In genomic region chr19:10192922-10193321, GRCh38 we compare ENCODE assay signal across 11 cellular contexts. TPM values are rescaled to one million over a fixed set of nuclear protein-coding genes. Genes with fewer than 3 reads are reported as not detected.
DNase-seq lines count a peak whose midpoint lies in the region; ATAC-seq, FAIRE-seq and TF ChIP-seq lines count a peak whose summit lies in the region.
"Had no signal": no experiment of that assay in that cellular context is flagged by ENCODE, and none has a peak within 500 bp of the region (broad histone marks: within the 10 kb centered on the region; RNA-seq: fewer than 3 reads in every experiment).

No MANE protein-coding gene starts in this region.

- no peak for DNase-seq in activated T-cell treated with anti-CD3 and anti-CD28 coated beads, Interleukin-2, amount 50 U/mL, for 4 hours
- no peak for DNase-seq in activated T-cell treated with anti-CD3 and anti-CD28 coated beads, Interleukin-2, amount 50 U/mL, for 48 hours
- DNase-seq in RWPE1 (ENCODE audit: low spot score) (no peak), endodermal cell (no peak), HTR-8/SVneo (ENCODE audit: insufficient read length, low spot score) (no peak)
- DNase-seq in stimulated activated effector memory CD8-positive, alpha-beta T cell treated with anti-CD3 and anti-CD28 coated beads, Interleukin-12 subunit alpha, Interleukin-12 subunit beta, amount 100 ng/mL, for 72 hours (ENCODE audit: low spot score in 2 of 2): no peak
- DNase-seq: heart left ventricle, Peyer's patch, stomach had no signal

- H3K9ac ChIP-seq in endodermal cell (ENCODE audit: extremely low read depth, low read length, poor library complexity, severe bottlenecking): no peak overlapping the region

- no peaks in the 10 kb centered on the region for H3K9me3 ChIP-seq in endodermal cell (ENCODE audit: control insufficient read depth, low read length)
- H3K9me3 ChIP-seq: heart left ventricle, Peyer's patch, stomach had no signal

- POLR2A ChIA-PET in RWPE1 (lab: Yijun Ruan, JAX; ENCODE audit: low non-redundant PET): no interaction called here

- 99 to 100% methylated on average over 2 to 6 of the region's 6 CpGs for WGBS in endodermal cell (ENCODE audit: insufficient coverage in 1 of 2, insufficient read length in 1 of 2), 2 experiments

- no peaks in the 10 kb centered on the region for H3K4me1 ChIP-seq in endodermal cell (ENCODE audit: control insufficient read depth, insufficient read depth, low read length)

- TF ChIP-seq CTCF in RWPE1 (conservative IDR thresholded peaks at IDR 0.05; ENCODE audit: low read depth) (no peak), endodermal cell (conservative IDR thresholded peaks at IDR 0.05) (no peak)

- H3K36me3 ChIP-seq in endodermal cell (ENCODE audit: control insufficient read depth, insufficient read depth, low read length): peaks cover 24% of the 10 kb centered on the region
- H3K36me3 ChIP-seq: Peyer's patch had no signal

- FAIRE-seq in HTR-8/SVneo (lab: Jason Lieb, UNC): no peak

- no peaks in the 10 kb centered on the region for H3K27me3 Mint-ChIP-seq in activated T-cell treated with anti-CD3 and anti-CD28 coated beads, Interleukin-2, amount 50 U/mL, for 4 hours (ENCODE audit: low read depth)
- no peaks in the 10 kb centered on the region for H3K27me3 Mint-ChIP-seq in endodermal cell (ENCODE audit: insufficient read depth)

- peaks cover 39% of the 10 kb centered on the region for H3K4me1 Mint-ChIP-seq in activated T-cell treated with anti-CD3 and anti-CD28 coated beads, Interleukin-2, amount 50 U/mL, for 4 hours (ENCODE audit: low read depth)
- peaks cover 6% of the 10 kb centered on the region for H3K4me1 Mint-ChIP-seq in endodermal cell
- peaks cover 41% of the 10 kb centered on the region for H3K4me1 Mint-ChIP-seq in stimulated activated effector memory CD8-positive, alpha-beta T cell treated with anti-CD3 and anti-CD28 coated beads, Interleukin-12 subunit alpha, Interleukin-12 subunit beta, amount 100 ng/mL, for 72 hours

- H3K36me3 Mint-ChIP-seq in activated T-cell treated with anti-CD3 and anti-CD28 coated beads, Interleukin-2, amount 50 U/mL, for 4 hours (ENCODE audit: insufficient read depth): peaks cover 13% of the 10 kb centered on the region
- peaks cover 12% of the 10 kb centered on the region for H3K36me3 Mint-ChIP-seq in endodermal cell (ENCODE audit: low read depth)
- peaks cover 73% of the 10 kb centered on the region for H3K36me3 Mint-ChIP-seq in stimulated activated effector memory CD8-positive, alpha-beta T cell treated with anti-CD3 and anti-CD28 coated beads, Interleukin-12 subunit alpha, Interleukin-12 subunit beta, amount 100 ng/mL, for 72 hours

- CTCF ChIA-PET in RWPE1 (lab: Yijun Ruan, JAX): no interaction called here

- peak overlapping the region; percentile 95 for H3K4me3 Mint-ChIP-seq in activated T-cell treated with anti-CD3 and anti-CD28 coated beads, Interleukin-2, amount 50 U/mL, for 4 hours
- peak overlapping the region; percentile 91 for H3K4me3 Mint-ChIP-seq in endodermal cell
- H3K4me3 Mint-ChIP-seq in stimulated activated effector memory CD8-positive, alpha-beta T cell treated with anti-CD3 and anti-CD28 coated beads, Interleukin-12 subunit alpha, Interleukin-12 subunit beta, amount 100 ng/mL, for 72 hours: peak overlapping the region; percentile 91

- H3K27ac Mint-ChIP-seq in endodermal cell: no peak overlapping the region
- H3K27ac Mint-ChIP-seq in stimulated activated effector memory CD8-positive, alpha-beta T cell treated with anti-CD3 and anti-CD28 coated beads, Interleukin-12 subunit alpha, Interleukin-12 subunit beta, amount 100 ng/mL, for 72 hours: peak overlapping the region; percentile 97

- H3K9me3 Mint-ChIP-seq in activated T-cell treated with anti-CD3 and anti-CD28 coated beads, Interleukin-2, amount 50 U/mL, for 4 hours: no peaks in the 10 kb centered on the region
- H3K9me3 Mint-ChIP-seq in endodermal cell: no peaks in the 10 kb centered on the region
- H3K9me3 Mint-ChIP-seq in stimulated activated effector memory CD8-positive, alpha-beta T cell treated with anti-CD3 and anti-CD28 coated beads, Interleukin-12 subunit alpha, Interleukin-12 subunit beta, amount 100 ng/mL, for 72 hours: no peaks in the 10 kb centered on the region

- peak overlapping the region; percentile 93 for H3K4me3 ChIP-seq in endodermal cell (ENCODE audit: low read length)

- no peak for ATAC-seq in activated T-cell treated with anti-CD3 and anti-CD28 coated beads, Interleukin-2, amount 50 U/mL, for 4 hours
- ATAC-seq in stimulated activated effector memory CD8-positive, alpha-beta T cell treated with anti-CD3 and anti-CD28 coated beads, Interleukin-12 subunit alpha, Interleukin-12 subunit beta, amount 100 ng/mL, for 72 hours: no peak
- ATAC-seq in HG03354 (IDR thresholded peaks at IDR 0.05; ENCODE audit: poor library complexity, severe bottlenecking, unreplicated experiment): no peak
- no peak for ATAC-seq in HG03108 (IDR thresholded peaks at IDR 0.05; ENCODE audit: unreplicated experiment)
- ATAC-seq: heart left ventricle had no signal

- no peaks in the 10 kb centered on the region for H3K27me3 ChIP-seq in endodermal cell (ENCODE audit: control insufficient read depth, insufficient read depth, low read length, poor library complexity, severe bottlenecking)
- H3K27me3 ChIP-seq: heart left ventricle, Peyer's patch, stomach had no signal

- H3K27ac ChIP-seq in RWPE1 (peak overlapping the region; percentile 95), endodermal cell (ENCODE audit: low read depth, low read length) (no peak overlapping the region)

RNA-seq across cellular contexts. Expression of gene DNMT1, which starts 1.8 kb away (rescaled TPM):
- total RNA-seq in activated T-cell treated with anti-CD3 and anti-CD28 coated beads, Interleukin-2, amount 50 U/mL, for 4 hours: 100 to 1,000 TPM; 353 to 433 (median 355) TPM
- 100 to 1,000 TPM; 163 to 189 TPM for total RNA-seq in endodermal cell
- 136 TPM for polyA plus RNA-seq in endodermal cell (2013, experiment 1 of 2)
- polyA plus RNA-seq in endodermal cell (2013, experiment 2 of 2): 125 TPM

RNA-seq across cellular contexts. Expression of gene S1PR2, which starts 38.2 kb away (rescaled TPM):
- 10 to 100 TPM; 15.0 to 18.4 (median 16.0) TPM for total RNA-seq in activated T-cell treated with anti-CD3 and anti-CD28 coated beads, Interleukin-2, amount 50 U/mL, for 4 hours
- total RNA-seq in endodermal cell: 10 to 100 TPM; 11.0 to 16.4 TPM
- polyA plus RNA-seq in endodermal cell (2013, experiment 1 of 2): 7.6 TPM
- polyA plus RNA-seq in endodermal cell (2013, experiment 2 of 2): 8.8 TPM

RNA-seq across cellular contexts. Expression of gene MRPL4, which starts 59.1 kb away (rescaled TPM):
- total RNA-seq in activated T-cell treated with anti-CD3 and anti-CD28 coated beads, Interleukin-2, amount 50 U/mL, for 4 hours: 100 to 1,000 TPM; 213 to 268 (median 239) TPM
- 10 to 100 TPM; 66.0 to 69.2 TPM for total RNA-seq in endodermal cell
- 53.3 TPM for polyA plus RNA-seq in endodermal cell (2013, experiment 1 of 2)
- 51.8 TPM for polyA plus RNA-seq in endodermal cell (2013, experiment 2 of 2)
